ENCODE assay signal across 28 cellular contexts in genomic region chr13:44757671-44758070, GRCh38.
A peak's percentile ranks its signal among the peaks of the same experiment; 100 is the strongest.
DNase-seq lines count a peak whose midpoint lies in the region; ATAC-seq and TF ChIP-seq lines count a peak whose summit lies in the region.
"Had no signal": no experiment of that assay in that cellular context is flagged by ENCODE, and none has a peak within 500 bp of the region (broad histone marks: within the 10 kb centered on the region; RNA-seq: fewer than 3 reads in every experiment).

No MANE protein-coding gene starts in this region.

- TF ChIP-seq POLR2A in IMR-90 (IDR thresholded peaks at IDR 0.05; ENCODE audit: low read depth, low read length) (no peak), stomach (IDR thresholded peaks at IDR 0.05) (no peak)

- no peak for TF ChIP-seq EP300 in stomach (IDR thresholded peaks at IDR 0.05)

- no peak for TF ChIP-seq CTCF in IMR-90 (conservative IDR thresholded peaks at IDR 0.05; ENCODE audit: low read depth, low read length)
- no peak for TF ChIP-seq CTCF in stomach (IDR thresholded peaks at IDR 0.05)
- no peak for TF ChIP-seq CTCF in GM10248 (IDR thresholded peaks at IDR 0.05; ENCODE audit: control extremely low read depth, extremely low read depth, low read depth, missing control alignments)

- H3K9me3 ChIP-seq in IMR-90 (ENCODE audit: control insufficient read depth, insufficient read depth, low read length) (no peaks in the 10 kb centered on the region), mesenchymal stem cell (ENCODE audit: control insufficient read depth, low read length) (no peaks in the 10 kb centered on the region), stomach (no peaks in the 10 kb centered on the region), neuronal stem cell (replicated peaks in 1 of 2; ENCODE audit: control insufficient read depth in 2 of 2, insufficient read depth in 1 of 2, low read depth in 1 of 2, low read length in 2 of 2) (no peaks in the 10 kb centered on the region)
- H3K9me3 ChIP-seq: adrenal gland; BLaER1 treated with 17β-estradiol and CSF1 and Interleukin-3, amounts not matched to agents 10 nM and 100 nM; ovary; right atrium auricular region; tibial artery had no signal

- no TSS peak for BruUV-seq in IMR-90 (replicated peaks; lab: Mats Ljungman, UMichigan)

- H3K4me3 ChIP-seq in IMR-90 (ENCODE audit: insufficient read depth, low read depth, low read length) (no peak overlapping the region), mesenchymal stem cell (ENCODE audit: insufficient read depth in 1 of 2, low read depth in 1 of 2, low read length in 2 of 2) (no peak overlapping the region), stomach (no peak overlapping the region), neuronal stem cell (ENCODE audit: low read length in 2 of 2) (no peak overlapping the region)
- H3K4me3 ChIP-seq: adrenal gland; BLaER1 treated with 17β-estradiol and CSF1 and Interleukin-3, amounts not matched to agents 10 nM and 100 nM; GM12878; ovary; right atrium auricular region; tibial artery had no signal

- TF ChIP-seq RAD21 in IMR-90 (IDR thresholded peaks at IDR 0.05; ENCODE audit: low read length) = no peak

- H3K56ac ChIP-seq in IMR-90 (ENCODE audit: extremely low read depth, insufficient read depth, low read length) = no peak overlapping the region

- H3K79me1 ChIP-seq in IMR-90 (ENCODE audit: low read depth in 1 of 2, low read length in 2 of 2) (no peaks in the 10 kb centered on the region), mesenchymal stem cell (replicated peaks; ENCODE audit: low read length, poor library complexity, severe bottlenecking) (peaks cover 1% of the 10 kb centered on the region), neuronal stem cell (ENCODE audit: low read depth, low read length) (no peaks in the 10 kb centered on the region)

- WGBS in IMR-90 (ENCODE audit: extremely low coverage in 2 of 2, insufficient read length in 1 of 2), 2 experiments = 100% methylated on average over 1 of the region's 3 CpGs; no CpG with 5 or more reads in 1 of the 2 experiments
- 93% methylated on average over 2 of the region's 3 CpGs for WGBS in mesenchymal stem cell
- 93 to 100% (median 98%) methylated on average over 3 of the region's 3 CpGs for WGBS in stomach, 5 donors
- WGBS in neuronal stem cell (ENCODE audit: extremely low coverage in 2 of 2, insufficient read length in 2 of 2, insufficient replicate concordance in 1 of 2), 2 donors = no CpG with 5 or more reads among the region's 3 CpGs

- H3K23ac ChIP-seq in IMR-90 (ENCODE audit: low read depth, low read length) = peak overlapping the region; percentile 2; the same call in 1 of the 2 replicates
- no peak overlapping the region for H3K23ac ChIP-seq in mesenchymal stem cell (ENCODE audit: low read length in 2 of 2)
- no peak overlapping the region for H3K23ac ChIP-seq in neuronal stem cell (ENCODE audit: low read depth, low read length, poor library complexity)

- H3K18ac ChIP-seq in IMR-90 (ENCODE audit: low read depth, low read length) (peak overlapping the region; percentile 33; the same call in 1 of the 2 replicates), mesenchymal stem cell (ENCODE audit: low read depth in 1 of 2, low read length in 2 of 2) (peak overlapping the region in 1 of 2 experiments; percentile 71), neuronal stem cell (ENCODE audit: low read length) (no peak overlapping the region)

- H2BK5ac ChIP-seq in IMR-90 (ENCODE audit: low read depth, low read length, poor library complexity, severe bottlenecking) (peak overlapping the region; percentile 83), mesenchymal stem cell (ENCODE audit: low read depth, low read length, poor library complexity, severe bottlenecking) (no peak overlapping the region), neuronal stem cell (ENCODE audit: low read length) (no peak overlapping the region)

- H3K4me1 ChIP-seq in IMR-90 (ENCODE audit: control insufficient read depth, insufficient read depth, low read length) = peaks cover 12% of the 10 kb centered on the region
- peaks cover 9% of the 10 kb centered on the region for H3K4me1 ChIP-seq in mesenchymal stem cell (ENCODE audit: control insufficient read depth, insufficient read depth, low read depth, low read length)
- peaks cover 24 to 63% (median 49%) of the 10 kb centered on the region in 4 donors for H3K4me1 ChIP-seq in stomach
- H3K4me1 ChIP-seq in neuronal stem cell (ENCODE audit: control insufficient read depth in 2 of 2, insufficient read depth in 1 of 2, low read depth in 1 of 2, low read length in 2 of 2) = peaks cover 8 to 9% of the 10 kb centered on the region in 2 donors
- H3K4me1 ChIP-seq: right atrium auricular region had no signal

- H2BK12ac ChIP-seq in mesenchymal stem cell (ENCODE audit: low read length in 2 of 2) (peak overlapping the region; percentile 21 to 65), neuronal stem cell (ENCODE audit: low read length) (no peak overlapping the region)

- H3K36me3 ChIP-seq in IMR-90 (ENCODE audit: control insufficient read depth, insufficient read depth, low read length) (no peaks in the 10 kb centered on the region), mesenchymal stem cell (ENCODE audit: control insufficient read depth in 1 of 2, insufficient read depth in 2 of 2, low read depth in 1 of 2, low read length in 2 of 2) (no peaks in the 10 kb centered on the region), stomach (no peaks in the 10 kb centered on the region), neuronal stem cell (replicated peaks in 1 of 2; ENCODE audit: control insufficient read depth in 2 of 2, insufficient read depth in 2 of 2, low read length in 2 of 2) (no peaks in the 10 kb centered on the region)
- H3K36me3 ChIP-seq: adrenal gland; BLaER1 treated with 17β-estradiol and CSF1 and Interleukin-3, amounts not matched to agents 10 nM and 100 nM; ovary; right atrium auricular region; tibial artery had no signal

- POLR2A ChIA-PET in IMR-90 (lab: Charles Lee; ENCODE audit: unreplicated experiment) = no interaction called here
- POLR2A ChIA-PET in GM10248 (lab: Yijun Ruan, JAX) = no interaction called here

- no peak for ATAC-seq in IMR-90 (ENCODE audit: low read depth)
- ATAC-seq: activated CD8-positive, alpha-beta T cell treated with anti-CD3 and anti-CD28 coated beads, Interleukin-2, amount 10 ng/mL, durations not matched to agents 7 days and 5 days; GM12878; left ventricle myocardium superior; natural killer cell had no signal

- dilution Hi-C loops in IMR-90 (cut with HindIII; ENCODE audit: low sequenced_read_pairs, unreplicated experiment) = no loop called here

- H3K14ac ChIP-seq in IMR-90 (replicated peaks; ENCODE audit: low read depth, low read length) (peak overlapping the region; percentile 14), mesenchymal stem cell (ENCODE audit: low read length in 2 of 2) (no peak overlapping the region), neuronal stem cell (ENCODE audit: low read length) (no peak overlapping the region)

- intact Hi-C loops in IMR-90 (cut with micrococcal nuclease) (loop anchor here (2.0 kb wide), 2 partner anchors 17 to 61 kb away; no protein-coding TSS in a partner anchor), stomach (cut with DNase I; ENCODE audit: low total_unique reads) (no loop called here)

- H4K5ac ChIP-seq in IMR-90 (ENCODE audit: low read depth, low read length) = no peak overlapping the region

- H3K27ac ChIP-seq in IMR-90 (ENCODE audit: insufficient read depth, low read length) = no peak overlapping the region
- H3K27ac ChIP-seq in caudate nucleus (ENCODE audit: low read depth, low read length) = peak overlapping the region; percentile 31
- H3K27ac ChIP-seq in mesenchymal stem cell (ENCODE audit: low read length, poor library complexity, severe bottlenecking) = no peak overlapping the region
- peak overlapping the region; percentile 49 to 93 (median 87) for H3K27ac ChIP-seq in stomach
- H3K27ac ChIP-seq in neuronal stem cell (replicated peaks; ENCODE audit: low read length) = no peak overlapping the region
- H3K27ac ChIP-seq: KMS-11, ovary, right atrium auricular region, tibial artery had no signal

- H2BK15ac ChIP-seq in IMR-90 (ENCODE audit: low read depth, low read length) = peak overlapping the region; percentile 69; the same call in 2 of the 3 replicates
- no peak overlapping the region for H2BK15ac ChIP-seq in mesenchymal stem cell (ENCODE audit: low read depth, poor library complexity, severe bottlenecking)
- H2BK15ac ChIP-seq in neuronal stem cell (ENCODE audit: low read length) = no peak overlapping the region

- H2AK9ac ChIP-seq in IMR-90 (replicated peaks; ENCODE audit: low read depth, low read length, poor library complexity) = no peak overlapping the region

- peak overlapping the region; percentile 12; the same call in 1 of the 2 replicates for H3K4ac ChIP-seq in IMR-90 (ENCODE audit: low read depth, low read length)
- no peak overlapping the region for H3K4ac ChIP-seq in mesenchymal stem cell (ENCODE audit: low read depth in 1 of 2, low read length in 2 of 2)
- no peak overlapping the region for H3K4ac ChIP-seq in neuronal stem cell (ENCODE audit: low read length)

- H2AK5ac ChIP-seq in IMR-90 (ENCODE audit: low read depth, low read length) = peak overlapping the region; percentile 54
- H2AK5ac ChIP-seq in mesenchymal stem cell (ENCODE audit: low read length, severe bottlenecking) = peak overlapping the region; percentile 97
- H2AK5ac ChIP-seq in neuronal stem cell (ENCODE audit: low read depth, low read length) = no peak overlapping the region

- H4K91ac ChIP-seq in IMR-90 (ENCODE audit: insufficient read depth, low read depth, low read length) = no peak overlapping the region; the same call in 1 of the 2 replicates
- H4K91ac ChIP-seq in mesenchymal stem cell (ENCODE audit: low read length) = no peak overlapping the region
- no peak overlapping the region for H4K91ac ChIP-seq in neuronal stem cell (ENCODE audit: low read depth, low read length, poor library complexity)

- peaks cover 14% of the 10 kb centered on the region for H3K9me1 ChIP-seq in IMR-90 (ENCODE audit: insufficient read depth, low read length)

- in situ Hi-C loops in IMR-90 (cut with MboI; ENCODE audit: low sequenced_read_pairs) = no loop called here

- CTCF ChIA-PET in IMR-90 (lab: Yijun Ruan, JAX) = no interaction called here
- CTCF ChIA-PET in GM10248 (lab: Yijun Ruan, JAX) = interaction anchor here (1.3 to 1.6 kb wide), 2 partner anchors 11 to 25 kb away, joined by 3 to 5 read pairs; no protein-coding TSS in a partner anchor

- H2BK120ac ChIP-seq in IMR-90 (ENCODE audit: low read depth, low read length) (peak overlapping the region; percentile 57), mesenchymal stem cell (ENCODE audit: low read depth, low read length) (peak overlapping the region; percentile 22), neuronal stem cell (ENCODE audit: low read depth, low read length) (no peak overlapping the region)

- H2BK20ac ChIP-seq in IMR-90 (ENCODE audit: low read depth, low read length) = peak overlapping the region; percentile 55; the same call in 1 of the 2 replicates

- no peak for DNase-seq in IMR-90
- peak in 16 of 61 donors; percentile 4 to 79 (median 17) for DNase-seq in caudate nucleus (lab: John Stamatoyannopoulos, UW)
- DNase-seq in mesenchymal stem cell = no peak
- no peak for DNase-seq in stomach
- DNase-seq in neuronal stem cell (ENCODE audit: low spot score) = no peak
- DNase-seq in GM10248 (ENCODE audit: extremely low spot score) = no peak
- no peak for DNase-seq in stimulated activated naive CD4-positive, alpha-beta T cell treated with Interleukin-2 at 50 U/mL for 16 hours (lab: John Stamatoyannopoulos, UW)
- DNase-seq: activated CD8-positive, alpha-beta T cell treated with anti-CD3 and anti-CD28 coated beads, Interleukin-2, amount 10 ng/mL, durations not matched to agents 7 days and 5 days; activated naive CD4-positive, alpha-beta T cell treated with anti-CD3 and anti-CD28 coated beads, Interleukin-2, amount 10 ng/mL, durations not matched to agents 7 days and 5 days; adrenal gland; glutamatergic neuron; islet precursor cell; left ventricle myocardium superior; MM.1S; natural killer cell; NCI-H1930; NCI-H2227 treated with DMSO at 0.1 percent for 48 hours; NCI-H526 treated with DMSO at 0.1 percent for 48 hours; NK-92 treated with Interleukin-12 subunit alpha and Interleukin-12 subunit beta, amount 100 ng/mL, for 24 hours; ovary; SHP77; stimulated activated CD8-positive, alpha-beta memory T cell treated with anti-CD3 and anti-CD28 coated beads, Interleukin-4, amount 100 ng/mL, for 48 hours; SW 1271; tibial artery had no signal

- H3K27me3 ChIP-seq in IMR-90 (ENCODE audit: control insufficient read depth, insufficient read depth, low read length) (no peaks in the 10 kb centered on the region), mesenchymal stem cell (ENCODE audit: control insufficient read depth in 1 of 2, insufficient read depth in 1 of 2, low read length in 2 of 2) (no peaks in the 10 kb centered on the region), stomach (no peaks in the 10 kb centered on the region), neuronal stem cell (ENCODE audit: control insufficient read depth in 3 of 3, insufficient read depth in 3 of 3, low read depth in 1 of 3, low read length in 3 of 3) (no peaks in the 10 kb centered on the region)
- H3K27me3 ChIP-seq: adrenal gland; BLaER1 treated with 17β-estradiol and CSF1 and Interleukin-3, amounts not matched to agents 10 nM and 100 nM; ovary; right atrium auricular region; tibial artery had no signal

- no peak overlapping the region for H3K4me2 ChIP-seq in IMR-90 (ENCODE audit: low read depth, low read length)
- H3K4me2 ChIP-seq in mesenchymal stem cell (ENCODE audit: low read length, poor library complexity, severe bottlenecking) = no peak overlapping the region
- no peak overlapping the region for H3K4me2 ChIP-seq in neuronal stem cell (ENCODE audit: insufficient read depth, low read length, poor library complexity, severe bottlenecking)
- H3K4me2 ChIP-seq: KMS-11 had no signal

- H4K8ac ChIP-seq in IMR-90 (ENCODE audit: low read depth in 2 of 2, low read length in 2 of 2) (peak overlapping the region in 1 of 2 experiments; percentile 25; a peak in 2 of 4 replicates), mesenchymal stem cell (ENCODE audit: low read length) (no peak overlapping the region), neuronal stem cell (ENCODE audit: low read depth, low read length) (no peak overlapping the region)

- H2AFZ ChIP-seq in IMR-90 (replicated peaks; ENCODE audit: low read length, poor library complexity) = no peak overlapping the region
- H2AFZ ChIP-seq in mesenchymal stem cell (ENCODE audit: low read depth, low read length) = no peak overlapping the region
- no peak overlapping the region for H2AFZ ChIP-seq in neuronal stem cell (ENCODE audit: low read length)

- H4K20me1 ChIP-seq in IMR-90 (ENCODE audit: insufficient read depth, low read length) = no peaks in the 10 kb centered on the region
- H4K20me1 ChIP-seq: BLaER1 treated with 17β-estradiol and CSF1 and Interleukin-3, amounts not matched to agents 10 nM and 100 nM had no signal

- no peak overlapping the region for H3K9ac ChIP-seq in IMR-90 (ENCODE audit: low read depth, low read length)
- peak overlapping the region; percentile 64 for H3K9ac ChIP-seq in mesenchymal stem cell (ENCODE audit: low read length)
- H3K9ac ChIP-seq in neuronal stem cell (ENCODE audit: low read depth, low read length, poor library complexity) = no peak overlapping the region
- H3K9ac ChIP-seq: KMS-11 had no signal

Comparison
In these comparisons a context has a peak if more than half of its experiments do, and no peak if none do; other contexts are left out.
1. H3K27ac ChIP-seq: peak in caudate nucleus (single experiment) and stomach (5 of 5); none in IMR-90 (single experiment), mesenchymal stem cell (single experiment) and neuronal stem cell (single experiment).